Comparison of ENCODE assay signal across 8 cellular contexts in genomic region chr2:43158259-43158880, GRCh38.
DNase-seq lines count a peak whose midpoint lies in the region; ATAC-seq, FAIRE-seq and TF ChIP-seq lines count a peak whose summit lies in the region.

No MANE protein-coding gene starts in this region.

- peaks cover 25% of the 10 kb centered on the region for H3K4me1 Mint-ChIP-seq in neural crest cell

- no peak overlapping the region for H3K4me3 Mint-ChIP-seq in neural crest cell

- peak; percentile 68 for DNase-seq in ACHN
- DNase-seq in HUDEP-2 (lab: John Stamatoyannopoulos, UW; ENCODE audit: unreplicated experiment in 76 of 76), result peak in 53 of 76 experiments; percentile 22 to 72 (median 51)
- peak; percentile 50 for DNase-seq in activated CD4-positive, alpha-beta T cell treated with anti-CD3 and anti-CD28 coated beads, Interleukin-2, amount 50 U/mL, for 1 hour
- no peak for DNase-seq in neural crest cell (ENCODE audit: low read depth, low spot score)
- no peak for DNase-seq in GM19239 (ENCODE audit: insufficient read length, low spot score)
- DNase-seq in NCI-H774 (lab: John Stamatoyannopoulos, UW), result no peak

- no peaks in the 10 kb centered on the region for H3K27me3 Mint-ChIP-seq in neural crest cell (ENCODE audit: low read depth)

- FAIRE-seq in GM19239 (lab: Jason Lieb, UNC), result no peak

- no peaks in the 10 kb centered on the region for H3K36me3 Mint-ChIP-seq in neural crest cell (ENCODE audit: low read depth)

- H3K9me3 Mint-ChIP-seq in neural crest cell, result no peaks in the 10 kb centered on the region

- H3K27ac Mint-ChIP-seq in neural crest cell (ENCODE audit: unreplicated experiment), result peak overlapping the region; percentile 81

- ATAC-seq in GM19452 (IDR thresholded peaks at IDR 0.05; ENCODE audit: unreplicated experiment) (peak; percentile 20), esophagus mucosa (peak; percentile 79)

- TF ChIP-seq CTCF in neural crest cell (conservative IDR thresholded peaks at IDR 0.05), result no peak

- in situ Hi-C loops in ACHN (cut with HindIII; ENCODE audit: low pct_ligation_motif_present, low pct_unique_long_range_greater_than_20kb, low sequenced_read_pairs), result no loop called here

Comparison
In these comparisons a context has a peak if more than half of its experiments do, and no peak if none do; other contexts are left out.
1. DNase-seq: peak in ACHN (single experiment), HUDEP-2 (53 of 76) and activated CD4-positive, alpha-beta T cell treated with anti-CD3 and anti-CD28 coated beads, Interleukin-2, amount 50 U/mL, for 1 hour (single experiment); none in neural crest cell (single experiment), GM19239 (single experiment) and NCI-H774 (single experiment).